In genomic region chr10:122590158-122590557, GRCh38 we compare ENCODE assay signal across 2 cellular contexts.
TF ChIP-seq lines count a peak whose summit lies in the region.

No MANE protein-coding gene starts in this region.

TF ChIP-seq in A549, 52 proteins besides CTCF, POLR2A, EP300 and RAD21:
- TF ChIP-seq HOXB5 (CRISPR knock-in tag; IDR thresholded peaks at IDR 0.05) (no peak), PHF8 (IDR thresholded peaks at IDR 0.05; ENCODE audit: borderline replicate concordance, low read depth) (no peak), HEYL (CRISPR knock-in tag; IDR thresholded peaks at IDR 0.05) (no peak), RCOR1 (IDR thresholded peaks at IDR 0.05; ENCODE audit: low read depth, low read length) (no peak), ZFP36 (IDR thresholded peaks at IDR 0.05; ENCODE audit: borderline replicate concordance, partially characterized antibody) (no peak), RARB (CRISPR knock-in tag; IDR thresholded peaks at IDR 0.05) (no peak), MAFK (IDR thresholded peaks at IDR 0.05; ENCODE audit: partially characterized antibody) (peak; percentile 64), FOSB (CRISPR knock-in tag; IDR thresholded peaks at IDR 0.05) (no peak), PBX3 (IDR thresholded peaks at IDR 0.05) (no peak)
TF ChIP-seq in A549: peak in this region for 1.

TF ChIP-seq in IMR-90, 13 proteins besides CTCF, POLR2A, EP300 and RAD21:
- TF ChIP-seq MAFK (IDR thresholded peaks at IDR 0.05; ENCODE audit: low read depth, low read length), result 0 out of 2 replicates have a peak, but pooled peaks have one; percentile 2
- TF ChIP-seq MXI1 (IDR thresholded peaks at IDR 0.05; ENCODE audit: borderline replicate concordance, low read depth, low read length), result no peak
- no peak for TF ChIP-seq MAZ (IDR thresholded peaks at IDR 0.05; ENCODE audit: borderline replicate concordance, low read depth, low read length)
